Comparison of ENCODE assay signal across 9 cellular contexts in genomic region chr2:134683561-134684112, GRCh38. TPM values are rescaled to one million over a fixed set of nuclear protein-coding genes. Genes with fewer than 3 reads are reported as not detected.
DNase-seq lines count a peak whose midpoint lies in the region; ATAC-seq and TF ChIP-seq lines count a peak whose summit lies in the region.
"Had no signal": no experiment of that assay in that cellular context is flagged by ENCODE, and none has a peak within 500 bp of the region (broad histone marks: within the 10 kb centered on the region; RNA-seq: fewer than 3 reads in every experiment).

No MANE protein-coding gene starts in this region.

- no peak overlapping the region for H4K8ac ChIP-seq in H9 (replicated peaks; ENCODE audit: insufficient read length, low read depth, low read length)

- no peaks in the 10 kb centered on the region for H3K36me3 ChIP-seq in liver (ENCODE audit: control insufficient read depth in 4 of 4, insufficient read depth in 3 of 4, low read depth in 1 of 4, low read length in 3 of 4)
- H3K36me3 ChIP-seq in ovary, result no peaks in the 10 kb centered on the region

- peak; percentile 55 for ATAC-seq in GM18519 (IDR thresholded peaks at IDR 0.05; ENCODE audit: low FRiP score, unreplicated experiment)
- ATAC-seq in HG02571 (IDR thresholded peaks at IDR 0.05; ENCODE audit: unreplicated experiment), result peak; percentile 64

- H3K56ac ChIP-seq in H9 (ENCODE audit: insufficient read length, low read depth, low read length), result no peak overlapping the region

- H2BK20ac ChIP-seq in H9 (ENCODE audit: low read depth, low read length, poor library complexity, severe bottlenecking), result no peak overlapping the region

- H3T11ph ChIP-seq in H9 (ENCODE audit: low read length), result no peak overlapping the region

- H3K23me2 ChIP-seq in H9 (ENCODE audit: insufficient read length, low read depth, low read length, poor library complexity, severe bottlenecking), result no peaks in the 10 kb centered on the region

- TF ChIP-seq RAD21 in liver (IDR thresholded peaks at IDR 0.05), result no peak

- H3K79me2 ChIP-seq in H9 (ENCODE audit: insufficient read depth, low read length), result no peaks in the 10 kb centered on the region

- no peak for TF ChIP-seq CTCF in liver (IDR thresholded peaks at IDR 0.05; ENCODE audit: low read depth, low read length, missing input control)
- TF ChIP-seq CTCF in H9 (conservative IDR thresholded peaks at IDR 0.05), result no peak
- no peak for TF ChIP-seq CTCF in ovary (IDR thresholded peaks at IDR 0.05)

- H3K4me3 ChIP-seq in liver (ENCODE audit: low read depth in 1 of 3, low read length in 3 of 3) (no peak overlapping the region), ovary (no peak overlapping the region)

- no peak overlapping the region for H2BK15ac ChIP-seq in H9 (ENCODE audit: low read depth, low read length)

- WGBS in liver, result 60% methylated on average over 2 of the region's 2 CpGs
- WGBS in H9 (ENCODE audit: extremely low coverage, insufficient read length, low lambda C conversion rate), result no CpG with 5 or more reads among the region's 2 CpGs
- WGBS in ovary, 3 donors, result 68 to 72% (median 71%) methylated on average over 2 of the region's 2 CpGs

- H2BK120ac ChIP-seq in H9 (ENCODE audit: low read depth, low read length, poor library complexity, severe bottlenecking), result no peak overlapping the region

- no peak overlapping the region for H4K91ac ChIP-seq in H9 (ENCODE audit: insufficient read length, low read depth, low read length)

- no peak overlapping the region for H3K23ac ChIP-seq in H9 (ENCODE audit: insufficient read length, low read depth, low read length)

- H3K4me2 ChIP-seq in H9 (ENCODE audit: insufficient read depth, insufficient read length, low read length), result no peak overlapping the region

- H4K5ac ChIP-seq in H9 (ENCODE audit: insufficient read length, low read depth, low read length), result no peak overlapping the region

- no peaks in the 10 kb centered on the region; a peak in 2 of 5 replicates for H3K9me3 Mint-ChIP-seq in H9

- H2BK12ac ChIP-seq in H9 (ENCODE audit: insufficient read length, low read depth, low read length), result no peak overlapping the region

- no peak overlapping the region for H3K27ac Mint-ChIP-seq in H9

- intact Hi-C loops in ovary (cut with DNase I), result no loop called here

- H3K4me1 ChIP-seq in liver (ENCODE audit: control insufficient read depth in 4 of 4, insufficient read depth in 4 of 4, low read length in 3 of 4) (no peaks in the 10 kb centered on the region), H9 (ENCODE audit: insufficient read depth, low read length) (no peaks in the 10 kb centered on the region), ovary (ENCODE audit: insufficient read depth) (peaks cover 3% of the 10 kb centered on the region)

- DNase-seq in NOMO-1 treated with DMSO at 0.1 percent for 48 hours (lab: John Stamatoyannopoulos, UW; ENCODE audit: unreplicated experiment) (peak; percentile 47), H9 (no peak), NCI-H1105 (lab: John Stamatoyannopoulos, UW) (no peak), GM19238 (ENCODE audit: insufficient read length, low spot score) (no peak), ovary (no peak)

- no peak overlapping the region for H3K4me3 Mint-ChIP-seq in H9

- H3K27me3 ChIP-seq in liver (ENCODE audit: control insufficient read depth in 4 of 4, insufficient read depth in 4 of 4, low read length in 3 of 4) (no peaks in the 10 kb centered on the region), H9 (ENCODE audit: insufficient read depth, low read length) (no peaks in the 10 kb centered on the region), ovary (no peaks in the 10 kb centered on the region)

- no peak overlapping the region for H2BK5ac ChIP-seq in H9 (ENCODE audit: insufficient read length, low read length)

- H2AK5ac ChIP-seq in H9 (ENCODE audit: insufficient read length, low read length), result no peak overlapping the region

- no peaks in the 10 kb centered on the region for H3K79me1 ChIP-seq in H9 (ENCODE audit: insufficient read depth, low read depth, low read length, poor library complexity, severe bottlenecking)

- H3K4me1 Mint-ChIP-seq in H9, result peaks cover 6 to 10% of the 10 kb centered on the region in 2 experiments; a peak in 3 of 4 replicates

- no peak for TF ChIP-seq EP300 in ovary (IDR thresholded peaks at IDR 0.05)

- H3K27me3 Mint-ChIP-seq in H9 (ENCODE audit: low read depth), result no peaks in the 10 kb centered on the region; the same call in 1 of the 2 replicates

- H3K9me3 ChIP-seq in liver (ENCODE audit: control insufficient read depth in 4 of 4, low read length in 3 of 4) (no peaks in the 10 kb centered on the region), H9 (ENCODE audit: control insufficient read depth, low read depth, low read length) (no peaks in the 10 kb centered on the region), ovary (no peaks in the 10 kb centered on the region)

- no peak overlapping the region for H3K14ac ChIP-seq in H9 (ENCODE audit: insufficient read depth, low read length)

- H3K9ac ChIP-seq in liver (ENCODE audit: low read depth in 1 of 2, low read length in 2 of 2) (no peak overlapping the region), H9 (ENCODE audit: extremely low read depth, insufficient read length, low read length) (no peak overlapping the region)

- H3K36me3 Mint-ChIP-seq in H9 (ENCODE audit: insufficient read depth in 1 of 3, low read depth in 3 of 3), result no peaks in the 10 kb centered on the region; a peak in 1 of 7 replicates

- no peak overlapping the region for H3K4ac ChIP-seq in H9 (ENCODE audit: low read depth, low read length)

- H3K18ac ChIP-seq in H9 (ENCODE audit: insufficient read length, low read depth, low read length), result no peak overlapping the region

- no peak overlapping the region for H2AFZ ChIP-seq in H9 (ENCODE audit: low read length)

- H3K27ac ChIP-seq in liver (ENCODE audit: low read depth in 1 of 2, low read length in 2 of 2) (no peak overlapping the region), H9 (ENCODE audit: insufficient read length, low read depth, low read length) (no peak overlapping the region), ovary (no peak overlapping the region)

- no peak for TF ChIP-seq POLR2A in ovary (IDR thresholded peaks at IDR 0.05)

- H4K20me1 ChIP-seq in H9 (ENCODE audit: control insufficient read depth, insufficient read depth, insufficient read length), result no peaks in the 10 kb centered on the region

TF ChIP-seq in liver, 16 proteins besides CTCF, POLR2A, EP300 and RAD21:
- TF ChIP-seq NR2F2 (IDR thresholded peaks at IDR 0.05) (no peak), YY1 (IDR thresholded peaks at IDR 0.05) (peak; percentile 43), GABPA (IDR thresholded peaks at IDR 0.05 in 1 of 2, conservative IDR thresholded peaks at IDR 0.05 in 1 of 2) (no peak), JUND (IDR thresholded peaks at IDR 0.05) (peak in 1 of 2 donors; percentile 44), FOXA2 (IDR thresholded peaks at IDR 0.05) (no peak), SP1 (IDR thresholded peaks at IDR 0.05) (no peak), ATF3 (IDR thresholded peaks at IDR 0.05) (no peak), MAX (IDR thresholded peaks at IDR 0.05) (no peak), HNF4A (conservative IDR thresholded peaks at IDR 0.05) (peak in 1 of 2 donors; percentile 26), HNF4G (IDR thresholded peaks at IDR 0.05) (no peak)
- TF ChIP-seq, protein P1, sequence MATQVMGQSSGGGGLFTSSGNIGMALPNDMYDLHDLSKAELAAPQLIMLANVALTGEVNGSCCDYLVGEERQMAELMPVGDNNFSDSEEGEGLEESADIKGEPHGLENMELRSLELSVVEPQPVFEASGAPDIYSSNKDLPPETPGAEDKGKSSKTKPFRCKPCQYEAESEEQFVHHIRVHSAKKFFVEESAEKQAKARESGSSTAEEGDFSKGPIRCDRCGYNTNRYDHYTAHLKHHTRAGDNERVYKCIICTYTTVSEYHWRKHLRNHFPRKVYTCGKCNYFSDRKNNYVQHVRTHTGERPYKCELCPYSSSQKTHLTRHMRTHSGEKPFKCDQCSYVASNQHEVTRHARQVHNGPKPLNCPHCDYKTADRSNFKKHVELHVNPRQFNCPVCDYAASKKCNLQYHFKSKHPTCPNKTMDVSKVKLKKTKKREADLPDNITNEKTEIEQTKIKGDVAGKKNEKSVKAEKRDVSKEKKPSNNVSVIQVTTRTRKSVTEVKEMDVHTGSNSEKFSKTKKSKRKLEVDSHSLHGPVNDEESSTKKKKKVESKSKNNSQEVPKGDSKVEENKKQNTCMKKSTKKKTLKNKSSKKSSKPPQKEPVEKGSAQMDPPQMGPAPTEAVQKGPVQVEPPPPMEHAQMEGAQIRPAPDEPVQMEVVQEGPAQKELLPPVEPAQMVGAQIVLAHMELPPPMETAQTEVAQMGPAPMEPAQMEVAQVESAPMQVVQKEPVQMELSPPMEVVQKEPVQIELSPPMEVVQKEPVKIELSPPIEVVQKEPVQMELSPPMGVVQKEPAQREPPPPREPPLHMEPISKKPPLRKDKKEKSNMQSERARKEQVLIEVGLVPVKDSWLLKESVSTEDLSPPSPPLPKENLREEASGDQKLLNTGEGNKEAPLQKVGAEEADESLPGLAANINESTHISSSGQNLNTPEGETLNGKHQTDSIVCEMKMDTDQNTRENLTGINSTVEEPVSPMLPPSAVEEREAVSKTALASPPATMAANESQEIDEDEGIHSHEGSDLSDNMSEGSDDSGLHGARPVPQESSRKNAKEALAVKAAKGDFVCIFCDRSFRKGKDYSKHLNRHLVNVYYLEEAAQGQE (IDR thresholded peaks at IDR 0.05), result no peak

RNA-seq across cellular contexts. Expression of gene TMEM163, which starts 35.2 kb away (rescaled TPM):
- total RNA-seq in liver (under 1 TPM; 0.17 to 0.33 TPM), H9 (2021) (0.39 and 0.66 TPM in 2 replicates), ovary (1 to 10 TPM in 4 of 7 donors, under 1 TPM in 3; 0.24 to 2.3 (median 1.5) TPM)
- polyA plus RNA-seq in liver (under 1 TPM; 0.08 to 0.48 TPM), ovary (1 to 10 TPM; 1.0 to 3.6 TPM)
- total RNA-seq: H4 had no signal
